Comparison of ENCODE assay signal across 11 cellular contexts in the genomic region with DNA sequence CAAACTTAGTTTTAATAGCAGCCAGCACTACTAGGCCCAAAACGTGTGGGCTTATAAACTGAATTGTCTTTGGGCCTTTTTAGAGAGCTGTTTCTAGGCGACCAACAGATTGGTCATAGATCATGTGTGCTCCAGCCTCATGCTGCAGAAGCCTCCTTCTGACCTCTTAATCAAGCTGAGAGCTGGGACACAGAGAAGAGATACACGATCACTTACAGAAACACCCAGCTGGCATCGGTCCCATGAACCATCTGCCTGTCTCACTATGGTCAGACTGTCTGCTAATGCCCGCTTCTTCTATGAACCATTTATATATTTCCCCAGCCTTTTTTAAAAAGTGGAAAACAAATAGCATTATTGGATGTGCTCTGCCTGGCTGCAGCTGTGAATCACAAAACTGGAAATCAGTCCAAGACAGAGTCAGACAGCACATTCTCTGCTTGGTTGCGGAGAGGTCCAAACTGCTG.
DNase-seq lines count a peak whose midpoint lies in the region; ATAC-seq and TF ChIP-seq lines count a peak whose summit lies in the region.
"Had no signal": no experiment of that assay in that cellular context is flagged by ENCODE, and none has a peak within 500 bp of the region (broad histone marks: within the 10 kb centered on the region; RNA-seq: fewer than 3 reads in every experiment).

No MANE protein-coding gene starts in this region.

- TF ChIP-seq CTCF in fibroblast of mammary gland (conservative IDR thresholded peaks at IDR 0.05; ENCODE audit: control insufficient read depth, insufficient read depth, low read depth, low read length) (no peak), nephron progenitor cell (IDR thresholded peaks at IDR 0.05) (no peak)

- no peaks in the 10 kb centered on the region for H3K36me3 Mint-ChIP-seq in nephron progenitor cell (ENCODE audit: low read depth)
- H3K36me3 Mint-ChIP-seq in T-helper 17 cell (ENCODE audit: low read depth): no peaks in the 10 kb centered on the region
- H3K36me3 Mint-ChIP-seq: activated naive CD8-positive, alpha-beta T cell; CD4-positive, CD25-positive, alpha-beta regulatory T cell had no signal

- no peaks in the 10 kb centered on the region for H3K9me3 ChIP-seq in T-helper 17 cell (ENCODE audit: control insufficient read depth, low read length, poor library complexity, severe bottlenecking)

- no peak overlapping the region for H3K4me3 ChIP-seq in fibroblast of mammary gland (ENCODE audit: control insufficient read depth, low read depth, low read length)

- no peaks in the 10 kb centered on the region for H3K27me3 Mint-ChIP-seq in nephron progenitor cell (ENCODE audit: low read depth, poor library complexity)
- peaks cover 42% of the 10 kb centered on the region for H3K27me3 Mint-ChIP-seq in T-helper 17 cell

- H3K4me1 Mint-ChIP-seq in nephron progenitor cell: peaks cover 35% of the 10 kb centered on the region
- H3K4me1 Mint-ChIP-seq in T-helper 17 cell: no peaks in the 10 kb centered on the region
- H3K4me1 Mint-ChIP-seq: CD4-positive, CD25-positive, alpha-beta regulatory T cell had no signal

- DNase-seq in AG08396 (ENCODE audit: low spot score) (peak; percentile 26), NCI-H345 treated with DMSO at 0.1 percent for 48 hours (lab: John Stamatoyannopoulos, UW; ENCODE audit: unreplicated experiment) (peak; percentile 35), fibroblast of mammary gland (ENCODE audit: low read depth) (peak; percentile 75), nephron progenitor cell (no peak), T-helper 17 cell (no peak)
- DNase-seq: CD4-positive, CD25-positive, alpha-beta regulatory T cell; T1000 had no signal

- peak overlapping the region; percentile 26 for H3K27ac Mint-ChIP-seq in nephron progenitor cell
- no peak overlapping the region for H3K27ac Mint-ChIP-seq in T-helper 17 cell
- H3K27ac Mint-ChIP-seq: activated naive CD8-positive, alpha-beta T cell; CD4-positive, CD25-positive, alpha-beta regulatory T cell had no signal

- peaks cover 4% of the 10 kb centered on the region for H3K9me3 Mint-ChIP-seq in nephron progenitor cell

- no peak overlapping the region for H3K4me3 Mint-ChIP-seq in nephron progenitor cell
- H3K4me3 Mint-ChIP-seq in T-helper 17 cell: no peak overlapping the region
- H3K4me3 Mint-ChIP-seq: activated naive CD8-positive, alpha-beta T cell; CD4-positive, CD25-positive, alpha-beta regulatory T cell had no signal

- no peak for ATAC-seq in GM18520 (IDR thresholded peaks at IDR 0.05; ENCODE audit: unreplicated experiment)
- ATAC-seq in HG03159 (IDR thresholded peaks at IDR 0.05; ENCODE audit: unreplicated experiment): no peak
- ATAC-seq in T-helper 17 cell: no peak
- ATAC-seq in HG03196 (IDR thresholded peaks at IDR 0.05; ENCODE audit: unreplicated experiment): no peak

Comparison
In these comparisons a context has a peak if more than half of its experiments do, and no peak if none do; other contexts are left out.
1. DNase-seq: peak in AG08396 (single experiment), NCI-H345 treated with DMSO at 0.1 percent for 48 hours (single experiment) and fibroblast of mammary gland (single experiment); none in nephron progenitor cell (single experiment) and T-helper 17 cell (0 of 3).